Comparison of ENCODE assay signal across 8 cellular contexts in the genomic region with DNA sequence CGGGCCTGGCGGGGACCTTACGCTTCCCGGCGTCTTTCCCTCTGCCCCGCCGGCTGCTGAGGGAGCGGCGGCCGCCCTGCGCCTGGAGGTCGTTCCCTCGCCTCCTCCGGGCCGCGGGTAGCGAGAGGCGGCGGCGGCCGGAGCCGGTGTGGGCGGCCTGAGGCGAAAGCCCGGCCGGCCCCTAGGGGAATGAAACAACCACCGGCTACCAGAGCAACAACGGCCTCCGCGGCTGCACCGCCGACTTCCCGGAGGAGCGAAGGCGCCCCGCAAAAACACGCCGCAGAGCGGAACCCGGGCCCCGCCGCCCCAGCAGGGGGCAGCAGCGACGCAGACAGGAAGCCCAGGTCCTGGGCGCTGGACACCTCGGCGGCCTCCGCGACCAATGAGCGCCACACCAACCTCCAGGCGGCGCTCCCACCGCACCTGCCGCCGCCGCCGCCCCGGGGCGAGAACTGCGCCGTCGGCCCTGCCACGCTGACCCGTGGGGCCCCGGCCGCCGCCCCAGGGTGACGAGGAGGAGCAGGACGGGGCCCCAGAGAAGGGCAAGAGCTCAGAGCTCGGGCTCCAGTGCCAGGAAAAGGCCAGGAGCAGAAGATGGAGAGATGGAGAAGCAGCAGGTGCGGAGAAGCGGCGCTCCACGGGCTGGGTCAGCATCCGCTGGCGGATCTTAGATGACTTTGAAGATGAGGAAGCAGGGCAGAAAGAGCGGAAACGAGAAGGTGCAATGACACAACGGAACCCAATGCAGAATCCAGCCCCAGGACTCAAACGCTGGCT. TPM values are rescaled to one million over a fixed set of nuclear protein-coding genes. Genes with fewer than 3 reads are reported as not detected.
DNase-seq lines count a peak whose midpoint lies in the region; ATAC-seq and TF ChIP-seq lines count a peak whose summit lies in the region.

No MANE protein-coding gene starts in this region.

- peaks cover 50% of the 10 kb centered on the region for H3K27me3 Mint-ChIP-seq in activated CD4-positive, alpha-beta T cell treated with anti-CD3 and anti-CD28 coated beads, Interleukin-2, amount 10 ng/mL, durations not matched to agents 24 days and 14 days

- peak; percentile 98 for ATAC-seq in GM18868 (IDR thresholded peaks at IDR 0.05; ENCODE audit: unreplicated experiment)
- peak; percentile 97 for ATAC-seq in HG03095 (IDR thresholded peaks at IDR 0.05; ENCODE audit: unreplicated experiment)
- peak; percentile 91 to 97 (median 94) for ATAC-seq in right lobe of liver

- peak; percentile 55 for TF ChIP-seq POLR2A in right lobe of liver (IDR thresholded peaks at IDR 0.05)

- intact Hi-C loops in activated CD4-positive, alpha-beta T cell treated with anti-CD3 and anti-CD28 coated beads, Interleukin-2, amount 10 ng/mL, durations not matched to agents 24 days and 14 days (cut with micrococcal nuclease), result loop anchor here (1.0 to 10.0 kb wide), 3 partner anchors 49 to 180 kb away; no protein-coding TSS in a partner anchor
- intact Hi-C loops in right lobe of liver (cut with DNase I), result no loop called here

- H3K4me3 Mint-ChIP-seq in activated CD4-positive, alpha-beta T cell treated with anti-CD3 and anti-CD28 coated beads, Interleukin-2, amount 10 ng/mL, durations not matched to agents 24 days and 14 days, result peak overlapping the region; percentile 85

- peak; percentile 81 for TF ChIP-seq CTCF in AG04450 (IDR thresholded peaks at IDR 0.05; ENCODE audit: low read depth, low read length)
- TF ChIP-seq CTCF in right lobe of liver (IDR thresholded peaks at IDR 0.05), result peak; percentile 86 to 99 (median 92)

- CTCF ChIA-PET in AG04450 (lab: Charles Lee), result interaction anchor here (0.6 to 11.5 kb wide), 19 partner anchors 10 to 264 kb away, joined by 3 to 130 read pairs (median 4); a partner anchor contains a TSS

- no peaks in the 10 kb centered on the region for H3K36me3 Mint-ChIP-seq in activated CD4-positive, alpha-beta T cell treated with anti-CD3 and anti-CD28 coated beads, Interleukin-2, amount 10 ng/mL, durations not matched to agents 24 days and 14 days (ENCODE audit: low read depth)

- H3K9me3 ChIP-seq in AG04450 (ENCODE audit: control insufficient read depth, insufficient read depth, low read length) (no peaks in the 10 kb centered on the region), right lobe of liver (no peaks in the 10 kb centered on the region)

- H3K27ac ChIP-seq in AG04450 (ENCODE audit: low read depth, low read length) (no peak overlapping the region), right lobe of liver (peak overlapping the region; percentile 75 to 89 (median 85))

- 35% methylated on average over 9 of the region's 80 CpGs for WGBS in right lobe of liver (ENCODE audit: insufficient coverage, low coverage, low lambda C conversion rate, missing lambda C conversion rate)

- H3K27me3 ChIP-seq in AG04450 (ENCODE audit: control insufficient read depth, insufficient read depth, low read length), result peaks cover 8% of the 10 kb centered on the region
- H3K27me3 ChIP-seq in right lobe of liver, result no peaks in the 10 kb centered on the region

- H3K9me3 Mint-ChIP-seq in activated CD4-positive, alpha-beta T cell treated with anti-CD3 and anti-CD28 coated beads, Interleukin-2, amount 10 ng/mL, durations not matched to agents 24 days and 14 days, result no peaks in the 10 kb centered on the region

- peaks cover 0 to 31% (median 6%) of the 10 kb centered on the region in 4 donors for H3K4me1 ChIP-seq in right lobe of liver

- POLR2A ChIA-PET in AG04450 (lab: Yijun Ruan, JAX), result no interaction called here

- DNase-seq in AG04450 (ENCODE audit: low read depth, low spot score), result peak; percentile 58
- peak; percentile 50 for DNase-seq in NCI-H345 treated with DMSO at 0.1 percent for 48 hours (lab: John Stamatoyannopoulos, UW; ENCODE audit: unreplicated experiment)
- peak; percentile 95 for DNase-seq in activated CD4-positive, alpha-beta T cell treated with anti-CD3 and anti-CD28 coated beads, Interleukin-2, amount 10 ng/mL, durations not matched to agents 24 days and 14 days
- peak; percentile 86 for DNase-seq in dermis blood vessel endothelial cell
- peak; percentile 87 to 90 (median 90) for DNase-seq in right lobe of liver
- peak; percentile 52 to 74 for DNase-seq in stimulated activated CD4-positive, alpha-beta T cell treated with anti-CD3 and anti-CD28 coated beads, Interleukin-4, amount 100 ng/mL, for 4 hours

- peak overlapping the region; percentile 34 for H3K27ac Mint-ChIP-seq in activated CD4-positive, alpha-beta T cell treated with anti-CD3 and anti-CD28 coated beads, Interleukin-2, amount 10 ng/mL, durations not matched to agents 24 days and 14 days

- H3K4me3 ChIP-seq in AG04450 (ENCODE audit: low read depth, low read length) (peak overlapping the region; percentile 65), right lobe of liver (peak overlapping the region; percentile 54 to 64 (median 63))

- H3K4me1 Mint-ChIP-seq in activated CD4-positive, alpha-beta T cell treated with anti-CD3 and anti-CD28 coated beads, Interleukin-2, amount 10 ng/mL, durations not matched to agents 24 days and 14 days, result peaks cover 9% of the 10 kb centered on the region

- no peaks in the 10 kb centered on the region for H3K36me3 ChIP-seq in right lobe of liver

RNA-seq across cellular contexts. Expression of a gene that starts 10.4 kb away (rescaled TPM):
- not detected in 2 replicates for polyA plus RNA-seq in AG04450 (2011; rRNA removed)
- polyA minus RNA-seq in AG04450 (2011; rRNA and poly(A)+ RNA removed), result not detected in 2 replicates
- not detected in 2 replicates for total RNA-seq in activated CD4-positive, alpha-beta T cell treated with anti-CD3 and anti-CD28 coated beads, Interleukin-2, amount 10 ng/mL, durations not matched to agents 24 days and 14 days
- not detected in 2 replicates for total RNA-seq in dermis blood vessel endothelial cell
- under 1 TPM in 1 of 6 experiments, not detected in 5; 0.12 TPM for total RNA-seq in right lobe of liver
